ENCODE assay signal across 12 cellular contexts in genomic region chr7:132472463-132473120, GRCh38.
A peak's percentile ranks its signal among the peaks of the same experiment; 100 is the strongest.
DNase-seq lines count a peak whose midpoint lies in the region; ATAC-seq and TF ChIP-seq lines count a peak whose summit lies in the region.
"Had no signal": no experiment of that assay in that cellular context is flagged by ENCODE, and none has a peak within 500 bp of the region (broad histone marks: within the 10 kb centered on the region; RNA-seq: fewer than 3 reads in every experiment).

No MANE protein-coding gene starts in this region.

- H3K9me3 ChIP-seq in breast epithelium (no peaks in the 10 kb centered on the region), left lung (no peaks in the 10 kb centered on the region), uterus (no peaks in the 10 kb centered on the region)

- peak overlapping the region; percentile 89 for H3K27ac Mint-ChIP-seq in activated naive CD4-positive, alpha-beta T cell treated with anti-CD3 and anti-CD28 coated beads, Interleukin-2, amount 10 ng/mL, durations not matched to agents 7 days and 5 days
- H3K27ac Mint-ChIP-seq in activated naive CD4-positive, alpha-beta T cell treated with anti-CD3 and anti-CD28 coated beads, Interleukin-2, amount 50 U/mL, for 72 hours, result no peak overlapping the region
- H3K27ac Mint-ChIP-seq: memory B cell had no signal

- H3K36me3 Mint-ChIP-seq in activated naive CD4-positive, alpha-beta T cell treated with anti-CD3 and anti-CD28 coated beads, Interleukin-2, amount 10 ng/mL, durations not matched to agents 7 days and 5 days, result peaks cover 73% of the 10 kb centered on the region
- H3K36me3 Mint-ChIP-seq in activated naive CD4-positive, alpha-beta T cell treated with anti-CD3 and anti-CD28 coated beads, Interleukin-2, amount 50 U/mL, for 72 hours, result no peaks in the 10 kb centered on the region
- H3K36me3 Mint-ChIP-seq: memory B cell had no signal

- H3K27me3 Mint-ChIP-seq in activated naive CD4-positive, alpha-beta T cell treated with anti-CD3 and anti-CD28 coated beads, Interleukin-2, amount 10 ng/mL, durations not matched to agents 7 days and 5 days, result peaks cover 41% of the 10 kb centered on the region

- H3K27ac ChIP-seq in breast epithelium (peak overlapping the region; percentile 6 to 84), left lung (no peak overlapping the region), uterus (peak overlapping the region; percentile 43 to 69)

- no peak for DNase-seq in activated naive CD4-positive, alpha-beta T cell treated with anti-CD3 and anti-CD28 coated beads, Interleukin-2, amount 10 ng/mL, durations not matched to agents 7 days and 5 days
- DNase-seq in activated naive CD4-positive, alpha-beta T cell treated with anti-CD3 and anti-CD28 coated beads, Interleukin-2, amount 50 U/mL, for 72 hours (ENCODE audit: low spot score in 2 of 2), result no peak
- DNase-seq in breast epithelium (ENCODE audit: low spot score in 2 of 2) (peak in 1 of 2 donors; percentile 22), left lung (no peak), uterus (peak; percentile 59 to 79), kidney tubule cell (ENCODE audit: low spot score) (no peak)
- DNase-seq: NCI-H187 treated with DMSO at 0.1 percent for 48 hours; stimulated activated CD4-positive, alpha-beta T cell treated with anti-CD3 and anti-CD28 coated beads, Interleukin-2, amount 100 ng/mL, for 24 hours; T-helper 1 cell had no signal

- peaks cover 89% of the 10 kb centered on the region for H3K4me1 Mint-ChIP-seq in activated naive CD4-positive, alpha-beta T cell treated with anti-CD3 and anti-CD28 coated beads, Interleukin-2, amount 10 ng/mL, durations not matched to agents 7 days and 5 days
- H3K4me1 Mint-ChIP-seq: memory B cell had no signal

- ATAC-seq in activated naive CD4-positive, alpha-beta T cell treated with anti-CD3 and anti-CD28 coated beads, Interleukin-2, amount 50 U/mL, for 72 hours, result no peak
- ATAC-seq in left lung (peak; percentile 57), GM18867 (IDR thresholded peaks at IDR 0.05; ENCODE audit: unreplicated experiment) (no peak), GM21528 (IDR thresholded peaks at IDR 0.05; ENCODE audit: low FRiP score, unreplicated experiment) (no peak)

- CTCF ChIA-PET in activated naive CD4-positive, alpha-beta T cell treated with anti-CD3 and anti-CD28 coated beads, Interleukin-2, amount 10 ng/mL, durations not matched to agents 7 days and 5 days (lab: Charles Lee), result no interaction called here

- no peaks in the 10 kb centered on the region for H3K27me3 ChIP-seq in breast epithelium
- peaks cover 0 to 18% of the 10 kb centered on the region in 2 donors for H3K27me3 ChIP-seq in left lung
- no peaks in the 10 kb centered on the region for H3K27me3 ChIP-seq in uterus

- peaks cover 6% of the 10 kb centered on the region for H3K9me3 Mint-ChIP-seq in activated naive CD4-positive, alpha-beta T cell treated with anti-CD3 and anti-CD28 coated beads, Interleukin-2, amount 10 ng/mL, durations not matched to agents 7 days and 5 days
- no peaks in the 10 kb centered on the region for H3K9me3 Mint-ChIP-seq in activated naive CD4-positive, alpha-beta T cell treated with anti-CD3 and anti-CD28 coated beads, Interleukin-2, amount 50 U/mL, for 72 hours
- H3K9me3 Mint-ChIP-seq: memory B cell had no signal

- TF ChIP-seq CTCF in breast epithelium (IDR thresholded peaks at IDR 0.05) (no peak), left lung (IDR thresholded peaks at IDR 0.05) (no peak), uterus (IDR thresholded peaks at IDR 0.05) (no peak)

- intact Hi-C loops in breast epithelium (cut with DNase I; ENCODE audit: low total_unique reads) (no loop called here), left lung (cut with DNase I) (no loop called here), uterus (cut with DNase I; ENCODE audit: low total_unique reads) (no loop called here)

- TF ChIP-seq POLR2A in breast epithelium (IDR thresholded peaks at IDR 0.05), result no peak
- TF ChIP-seq POLR2A in uterus (IDR thresholded peaks at IDR 0.05), result no peak

- H3K4me3 Mint-ChIP-seq in activated naive CD4-positive, alpha-beta T cell treated with anti-CD3 and anti-CD28 coated beads, Interleukin-2, amount 10 ng/mL, durations not matched to agents 7 days and 5 days, result no peak overlapping the region
- H3K4me3 Mint-ChIP-seq: memory B cell had no signal

- no peaks in the 10 kb centered on the region for H3K36me3 ChIP-seq in breast epithelium
- H3K36me3 ChIP-seq in left lung, result no peaks in the 10 kb centered on the region
- no peaks in the 10 kb centered on the region for H3K36me3 ChIP-seq in uterus

- H3K4me3 ChIP-seq in breast epithelium (no peak overlapping the region), left lung (no peak overlapping the region), uterus (no peak overlapping the region)

- H3K4me1 ChIP-seq in breast epithelium (no peaks in the 10 kb centered on the region), left lung (no peaks in the 10 kb centered on the region), uterus (peaks cover 6 to 10% of the 10 kb centered on the region in 2 donors)

Comparison
In these comparisons a context has a peak if more than half of its experiments do, and no peak if none do; other contexts are left out.
1. DNase-seq: peak in uterus (2 of 2); none in activated naive CD4-positive, alpha-beta T cell treated with anti-CD3 and anti-CD28 coated beads, Interleukin-2, amount 10 ng/mL, durations not matched to agents 7 days and 5 days (single experiment), activated naive CD4-positive, alpha-beta T cell treated with anti-CD3 and anti-CD28 coated beads, Interleukin-2, amount 50 U/mL, for 72 hours (0 of 2), left lung (0 of 2) and kidney tubule cell (single experiment).
2. H3K27ac ChIP-seq: peak in breast epithelium (2 of 2) and uterus (2 of 2); none in left lung (0 of 2).